9 cellular contexts compared by ENCODE assay signal in the genomic region with DNA sequence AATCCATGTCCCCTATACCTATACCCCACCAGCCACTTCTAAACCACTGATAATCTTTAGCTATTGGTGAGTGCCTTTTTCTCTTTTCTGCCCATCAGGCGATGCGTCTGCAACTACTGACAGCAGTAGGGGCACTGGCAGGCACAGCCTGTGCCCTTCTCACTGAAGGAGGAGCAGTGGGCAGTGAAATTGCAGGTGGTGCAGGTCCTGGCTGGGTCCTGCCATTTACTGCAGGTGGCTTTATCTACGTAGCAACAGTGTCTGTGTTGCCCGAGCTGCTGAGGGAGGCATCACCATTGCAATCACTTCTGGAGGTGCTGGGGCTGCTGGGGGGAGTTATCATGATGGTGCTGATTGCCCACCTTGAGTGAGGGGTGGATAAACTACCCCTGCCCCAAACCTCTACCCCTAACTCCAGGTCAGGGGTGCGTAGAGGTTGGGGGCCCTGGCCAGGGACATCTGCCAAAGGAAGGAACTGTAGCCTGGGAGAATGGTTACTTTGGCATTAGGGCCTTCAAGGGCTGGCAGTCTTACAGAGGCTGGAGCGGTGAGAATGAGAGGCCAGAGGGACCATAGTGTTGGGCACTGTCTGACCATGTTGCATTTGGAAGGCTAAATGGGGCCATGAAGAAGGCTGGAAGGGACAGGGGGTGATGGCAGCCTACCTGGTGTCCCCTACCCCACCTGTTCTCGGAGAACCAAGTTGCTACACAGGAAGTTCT. TPM values are rescaled to one million over a fixed set of nuclear protein-coding genes. Genes with fewer than 3 reads are reported as not detected.
DNase-seq lines count a peak whose midpoint lies in the region; ATAC-seq and TF ChIP-seq lines count a peak whose summit lies in the region.
"Had no signal": no experiment of that assay in that cellular context is flagged by ENCODE, and none has a peak within 500 bp of the region (broad histone marks: within the 10 kb centered on the region; RNA-seq: fewer than 3 reads in every experiment).

No MANE protein-coding gene starts in this region.

- DNase-seq in HFFc6 (no peak), naive B cell (no peak), GM13976 (ENCODE audit: low spot score) (no peak), globus pallidus (ENCODE audit: low spot score) (no peak)
- DNase-seq in activated naive CD8-positive, alpha-beta T cell treated with anti-CD3 and anti-CD28 coated beads, Interleukin-2, amount 50 U/mL, for 24 hours = no peak
- no peak for DNase-seq in NK-92 treated with Interleukin-12 subunit alpha and Interleukin-12 subunit beta, amount 100 ng/mL, for 24 hours (lab: John Stamatoyannopoulos, UW)

- H3K9me3 Mint-ChIP-seq in HFFc6 (no peaks in the 10 kb centered on the region), naive B cell (no peaks in the 10 kb centered on the region)
- H3K9me3 Mint-ChIP-seq in activated naive CD8-positive, alpha-beta T cell treated with anti-CD3 and anti-CD28 coated beads, Interleukin-2, amount 50 U/mL, for 24 hours = no peaks in the 10 kb centered on the region

- peaks cover 15% of the 10 kb centered on the region; the same call in 1 of the 2 replicates for H3K36me3 ChIP-seq in ACC112 (ENCODE audit: insufficient read depth, low read length)

- no peak for ATAC-seq in activated naive CD8-positive, alpha-beta T cell treated with anti-CD3 and anti-CD28 coated beads, Interleukin-2, amount 50 U/mL, for 24 hours
- no peak for ATAC-seq in naive B cell (ENCODE audit: low read depth in 2 of 2)
- no peak for ATAC-seq in GM21528 (IDR thresholded peaks at IDR 0.05; ENCODE audit: low FRiP score, unreplicated experiment)

- no peaks in the 10 kb centered on the region for H3K27me3 ChIP-seq in ACC112 (ENCODE audit: insufficient read depth, low read length)
- H3K27me3 ChIP-seq: SJCRH30 had no signal

- peaks cover 47% of the 10 kb centered on the region for H3K79me2 ChIP-seq in ACC112 (ENCODE audit: control insufficient read depth, insufficient read depth, low read length, unreplicated experiment)

- peak overlapping the region; percentile 70 for H3K4me3 ChIP-seq in ACC112 (ENCODE audit: low read depth, low read length)

- peak overlapping the region; percentile 100 for H3K27ac Mint-ChIP-seq in HFFc6
- H3K27ac Mint-ChIP-seq in activated naive CD8-positive, alpha-beta T cell treated with anti-CD3 and anti-CD28 coated beads, Interleukin-2, amount 50 U/mL, for 24 hours = peak overlapping the region; percentile 80
- H3K27ac Mint-ChIP-seq in naive B cell = peak overlapping the region in 5 of 6 donors; percentile 44 to 86 (median 78)

- in situ Hi-C loops in GM13976 (cut with MboI; ENCODE audit: low sequenced_read_pairs, unreplicated experiment) = no loop called here

- TF ChIP-seq CTCF in HFFc6 (IDR thresholded peaks at IDR 0.05) = no peak
- no peak for TF ChIP-seq CTCF in GM13976 (IDR thresholded peaks at IDR 0.05; ENCODE audit: borderline replicate concordance, control extremely low read depth, extremely low read depth, insufficient read depth, missing control alignments)

- H3K4me3 Mint-ChIP-seq in HFFc6 = peak overlapping the region; percentile 100
- H3K4me3 Mint-ChIP-seq in activated naive CD8-positive, alpha-beta T cell treated with anti-CD3 and anti-CD28 coated beads, Interleukin-2, amount 50 U/mL, for 24 hours = peak overlapping the region; percentile 87
- H3K4me3 Mint-ChIP-seq in naive B cell = peak overlapping the region; percentile 88 to 100 (median 98)

- peaks cover 5% of the 10 kb centered on the region for H3K27me3 Mint-ChIP-seq in HFFc6 (ENCODE audit: insufficient read depth)
- no peaks in the 10 kb centered on the region for H3K27me3 Mint-ChIP-seq in activated naive CD8-positive, alpha-beta T cell treated with anti-CD3 and anti-CD28 coated beads, Interleukin-2, amount 50 U/mL, for 24 hours
- H3K27me3 Mint-ChIP-seq in naive B cell = no peaks in the 10 kb centered on the region

- peaks cover 62% of the 10 kb centered on the region for H3K4me1 Mint-ChIP-seq in HFFc6 (ENCODE audit: low read depth)
- H3K4me1 Mint-ChIP-seq in activated naive CD8-positive, alpha-beta T cell treated with anti-CD3 and anti-CD28 coated beads, Interleukin-2, amount 50 U/mL, for 24 hours = peaks cover 70% of the 10 kb centered on the region
- H3K4me1 Mint-ChIP-seq in naive B cell = peaks cover 63 to 79% (median 75%) of the 10 kb centered on the region in 3 donors

- peaks cover 55% of the 10 kb centered on the region for H3K4me1 ChIP-seq in ACC112 (ENCODE audit: control insufficient read depth, insufficient read depth, low read length, unreplicated experiment)

- peak overlapping the region; percentile 13; the same call in 1 of the 2 replicates for H3K27ac ChIP-seq in ACC112 (ENCODE audit: low read depth, low read length)
- H3K27ac ChIP-seq: SJCRH30 had no signal

- peaks cover 48% of the 10 kb centered on the region for H3K36me3 Mint-ChIP-seq in HFFc6 (ENCODE audit: low read depth)
- peaks cover 39% of the 10 kb centered on the region for H3K36me3 Mint-ChIP-seq in activated naive CD8-positive, alpha-beta T cell treated with anti-CD3 and anti-CD28 coated beads, Interleukin-2, amount 50 U/mL, for 24 hours (ENCODE audit: low read depth)
- peaks cover 13 to 16% of the 10 kb centered on the region in 2 donors for H3K36me3 Mint-ChIP-seq in naive B cell

- H2AFZ ChIP-seq in ACC112 (ENCODE audit: low read length, unreplicated experiment) = no peak overlapping the region

RNA-seq across cellular contexts. Expression of a gene that starts 0.9 kb away (rescaled TPM):
- total RNA-seq in HFFc6 (2021; fragmentation: NEBNext Ultra II Directional; extraction: Animal tissue kit (Norgen Biotek cat#: 25700)) = 1 to 10 TPM in 2 of 6 experiments, under 1 TPM in 4; 0.39 to 1.2 (median 0.73) TPM
- polyA plus RNA-seq in naive B cell (ENCODE audit: low read depth in 6 of 6) = 10 to 100 TPM; 13.8 to 24.1 (median 21.6) TPM

RNA-seq across cellular contexts. Expression of a gene that starts 2.9 kb away (rescaled TPM):
- 100 to 1,000 TPM; 215 to 240 (median 225) TPM for total RNA-seq in HFFc6 (2021; fragmentation: NEBNext Ultra II Directional; extraction: Animal tissue kit (Norgen Biotek cat#: 25700))
- 10 to 100 TPM; 15.6 to 26.0 (median 17.6) TPM for polyA plus RNA-seq in naive B cell (ENCODE audit: low read depth in 6 of 6)

RNA-seq across cellular contexts. Expression of a gene that starts 3.1 kb away (rescaled TPM):
- total RNA-seq in HFFc6 (2021; fragmentation: NEBNext Ultra II Directional; extraction: Animal tissue kit (Norgen Biotek cat#: 25700)) = 10 to 100 TPM; 37.3 to 41.6 (median 38.3) TPM
- 10 to 100 TPM in 1 of 6 donors, 1 to 10 TPM in 5; 2.2 to 10.8 (median 7.4) TPM for polyA plus RNA-seq in naive B cell (ENCODE audit: low read depth in 6 of 6)

RNA-seq across cellular contexts. Expression of a gene that starts 4.7 kb away (rescaled TPM):
- total RNA-seq in HFFc6 (2021; fragmentation: NEBNext Ultra II Directional; extraction: Animal tissue kit (Norgen Biotek cat#: 25700)) = 10 to 100 TPM; 43.4 to 55.1 (median 52.1) TPM
- 10 to 100 TPM in 1 of 6 donors, 1 to 10 TPM in 5; 2.8 to 12.1 (median 7.4) TPM for polyA plus RNA-seq in naive B cell (ENCODE audit: low read depth in 6 of 6)

RNA-seq across cellular contexts. Expression of a gene that starts 11.3 kb away (rescaled TPM):
- total RNA-seq in HFFc6 (2021; fragmentation: NEBNext Ultra II Directional; extraction: Animal tissue kit (Norgen Biotek cat#: 25700)) = under 1 TPM; 0.15 to 0.69 (median 0.38) TPM
- polyA plus RNA-seq in naive B cell (ENCODE audit: low read depth in 6 of 6) = under 1 TPM in 2 of 6 donors, not detected in 4; 0.09 to 0.30 TPM
